ENCODE assay signal across 24 cellular contexts in the genomic region with DNA sequence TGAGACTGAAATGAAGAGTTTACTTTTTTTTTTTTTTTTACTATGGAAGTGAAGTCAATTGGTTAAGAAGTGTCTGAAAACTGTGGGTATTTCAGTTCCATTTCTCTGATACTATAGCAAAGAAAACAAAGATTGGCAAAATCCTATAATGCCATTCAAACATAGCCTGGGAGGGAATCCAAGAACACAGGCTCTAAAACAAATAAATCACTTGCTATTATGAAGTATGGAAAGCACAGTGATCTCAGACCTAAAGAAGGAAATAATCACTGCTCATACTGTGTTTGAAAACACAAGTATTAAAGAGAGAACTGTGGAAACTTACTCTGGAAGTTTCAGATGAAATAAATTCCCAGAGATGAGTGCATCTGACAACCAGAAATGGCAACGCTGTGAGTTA. TPM values are rescaled to one million over a fixed set of nuclear protein-coding genes. Genes with fewer than 3 reads are reported as not detected.
"Had no signal": no experiment of that assay in that cellular context is flagged by ENCODE, and none has a peak within 500 bp of the region (broad histone marks: within the 10 kb centered on the region; RNA-seq: fewer than 3 reads in every experiment).

No MANE protein-coding gene starts in this region.

- H3K4me3 Mint-ChIP-seq: activated B cell treated with CpG ODN at 0.5 μM for 24 hours; activated CD4-positive, alpha-beta T cell treated with anti-CD3 and anti-CD28 coated beads for 36 hours; activated T-cell treated with anti-CD3 and anti-CD28 coated beads, Interleukin-2, amount 50 U/mL, for 24 hours; activated T-helper 17 cell treated with anti-CD3 and anti-CD28 coated beads, Interleukin-2, amount 50 U/mL, for 72 hours; effector memory CD8-positive, alpha-beta T cell; mesothelial cell of epicardium; naive thymus-derived CD8-positive, alpha-beta T cell; T-helper 1 cell treated with Interleukin-12 subunit alpha and Interleukin-12 subunit beta and Interleukin-4 antibody, amounts not matched to agents 30 μg/mL and 1 μg/mL, for 36 hours had no signal

- H3K27me3 Mint-ChIP-seq: activated B cell treated with CpG ODN at 0.5 μM for 24 hours; activated T-cell treated with anti-CD3 and anti-CD28 coated beads, Interleukin-2, amount 50 U/mL, for 24 hours; activated T-helper 17 cell treated with anti-CD3 and anti-CD28 coated beads, Interleukin-2, amount 50 U/mL, for 72 hours; effector memory CD8-positive, alpha-beta T cell had no signal

- H3K9me3 ChIP-seq: body of pancreas, prostate gland, thyroid gland had no signal

- H3K4me1 Mint-ChIP-seq: activated B cell treated with CpG ODN at 0.5 μM for 24 hours; activated CD4-positive, alpha-beta T cell treated with anti-CD3 and anti-CD28 coated beads for 36 hours; activated T-helper 17 cell treated with anti-CD3 and anti-CD28 coated beads, Interleukin-2, amount 50 U/mL, for 72 hours; naive thymus-derived CD8-positive, alpha-beta T cell had no signal

- H3K36me3 Mint-ChIP-seq: activated naive CD4-positive, alpha-beta T cell treated with anti-CD3 and anti-CD28 coated beads, Interleukin-2, amount 50 U/mL, for 72 hours; mesothelial cell of epicardium; naive thymus-derived CD8-positive, alpha-beta T cell had no signal

- H3K36me3 ChIP-seq: prostate gland, thyroid gland had no signal

- H3K27ac ChIP-seq: thyroid gland had no signal

- ATAC-seq: activated CD4-positive, alpha-beta T cell treated with anti-CD3 and anti-CD28 coated beads for 36 hours; activated naive CD4-positive, alpha-beta T cell treated with anti-CD3 and anti-CD28 coated beads, Interleukin-2, amount 50 U/mL, for 72 hours; activated T-helper 17 cell treated with anti-CD3 and anti-CD28 coated beads, Interleukin-2, amount 50 U/mL, for 72 hours; body of pancreas; effector memory CD8-positive, alpha-beta T cell; left ventricle myocardium superior; naive thymus-derived CD8-positive, alpha-beta T cell had no signal

- H3K9me3 Mint-ChIP-seq: activated B cell treated with CpG ODN at 0.5 μM for 24 hours; activated T-cell treated with anti-CD3 and anti-CD28 coated beads, Interleukin-2, amount 50 U/mL, for 24 hours; activated T-helper 17 cell treated with anti-CD3 and anti-CD28 coated beads, Interleukin-2, amount 50 U/mL, for 72 hours; T-helper 1 cell treated with Interleukin-12 subunit alpha and Interleukin-12 subunit beta and Interleukin-4 antibody, amounts not matched to agents 30 μg/mL and 1 μg/mL, for 36 hours had no signal

- H3K4me3 ChIP-seq: body of pancreas, dorsolateral prefrontal cortex, prostate gland, thyroid gland had no signal

- DNase-seq: activated B cell treated with CpG ODN at 0.5 μM for 24 hours; activated CD4-positive, alpha-beta T cell treated with anti-CD3 and anti-CD28 coated beads for 36 hours; activated CD4-positive, alpha-beta T cell treated with anti-CD3 and anti-CD28 coated beads, Interleukin-2, amount 50 U/mL, for 4 hours; activated CD8-positive, alpha-beta memory T cell treated with anti-CD3 and anti-CD28 coated beads for 24 hours; activated CD8-positive, alpha-beta memory T cell treated with anti-CD3 and anti-CD28 coated beads, Interleukin-2, amount 50 U/mL, for 4 hours; activated T-cell treated with anti-CD3 and anti-CD28 coated beads, Interleukin-2, amount 50 U/mL, for 24 hours; body of pancreas; dorsolateral prefrontal cortex; effector memory CD8-positive, alpha-beta T cell; left ventricle myocardium superior; mammary epithelial cell; naive thymus-derived CD8-positive, alpha-beta T cell; stimulated activated CD4-positive, alpha-beta T cell treated with anti-CD3 and anti-CD28 coated beads, Interleukin-4, amount 100 ng/mL, for 24 hours; stimulated activated naive CD4-positive, alpha-beta T cell treated with Interleukin-2 at 50 U/mL for 16 hours; T1000; thyroid gland had no signal

- H3K4me1 ChIP-seq: prostate gland had no signal

- H3K27ac Mint-ChIP-seq: activated B cell treated with CpG ODN at 0.5 μM for 24 hours; activated CD4-positive, alpha-beta T cell treated with anti-CD3 and anti-CD28 coated beads for 36 hours; activated naive CD4-positive, alpha-beta T cell treated with anti-CD3 and anti-CD28 coated beads, Interleukin-2, amount 50 U/mL, for 72 hours; activated T-cell treated with anti-CD3 and anti-CD28 coated beads, Interleukin-2, amount 50 U/mL, for 24 hours; activated T-helper 17 cell treated with anti-CD3 and anti-CD28 coated beads, Interleukin-2, amount 50 U/mL, for 72 hours; effector memory CD8-positive, alpha-beta T cell; mesothelial cell of epicardium; naive thymus-derived CD8-positive, alpha-beta T cell; T-helper 1 cell treated with Interleukin-12 subunit alpha and Interleukin-12 subunit beta and Interleukin-4 antibody, amounts not matched to agents 30 μg/mL and 1 μg/mL, for 36 hours had no signal

- H3K27me3 ChIP-seq: body of pancreas, dorsolateral prefrontal cortex, thyroid gland had no signal

RNA-seq across cellular contexts. Expression of gene SAMMSON, which starts 12.0 kb away (rescaled TPM):
- total RNA-seq: activated B cell treated with CpG ODN at 0.5 μM for 24 hours; activated CD4-positive, alpha-beta T cell treated with anti-CD3 and anti-CD28 coated beads for 36 hours; activated naive CD4-positive, alpha-beta T cell treated with anti-CD3 and anti-CD28 coated beads, Interleukin-2, amount 50 U/mL, for 72 hours; activated T-helper 17 cell treated with anti-CD3 and anti-CD28 coated beads, Interleukin-2, amount 50 U/mL, for 72 hours; endothelial cell of umbilical vein; left ventricle myocardium superior; mammary epithelial cell; mesothelial cell of epicardium; naive thymus-derived CD8-positive, alpha-beta T cell; osteoblast; ureter had no signal
- polyA plus RNA-seq: endothelial cell of umbilical vein; mammary epithelial cell; naive thymus-derived CD8-positive, alpha-beta T cell had no signal
